In genomic region chr2:195369217-195369587, GRCh38 we compare ENCODE assay signal across 1 cellular context.
A peak's percentile ranks its signal among the peaks of the same experiment; 100 is the strongest.
TF ChIP-seq lines count a peak whose summit lies in the region.

No MANE protein-coding gene starts in this region.

TF ChIP-seq in K562, 482 proteins besides CTCF, POLR2A, EP300 and RAD21 (continued from another document and continues in another):
- TF ChIP-seq ZMIZ1 (IDR thresholded peaks at IDR 0.05; ENCODE audit: low read depth in 2 of 2, low read length in 2 of 2) (no peak), TAF1 (IDR thresholded peaks at IDR 0.05; ENCODE audit: control insufficient read depth, extremely low read depth, insufficient read depth, low read length, severe bottlenecking) (no peak), CUX1 (CRISPR knock-in tag; IDR thresholded peaks at IDR 0.05) (peak; percentile 93), FOXJ3 (CRISPR knock-in tag; IDR thresholded peaks at IDR 0.05) (no peak), ZBTB26 (CRISPR knock-in tag; IDR thresholded peaks at IDR 0.05) (peak; percentile 81; the same call in 1 of the 2 replicates), TSHZ1 (CRISPR knock-in tag; IDR thresholded peaks at IDR 0.05) (peak; percentile 83), ZFX (CRISPR knock-in tag; IDR thresholded peaks at IDR 0.05) (no peak), CEBPG (CRISPR knock-in tag; IDR thresholded peaks at IDR 0.05) (no peak), CEBPG (tag; conservative IDR thresholded peaks at IDR 0.05 in 1 of 2, IDR thresholded peaks at IDR 0.05 in 1 of 2) (no peak), CBFA2T3 (IDR thresholded peaks at IDR 0.05) (no peak), ELF2 (CRISPR knock-in tag; IDR thresholded peaks at IDR 0.05) (no peak), BMI1 (IDR thresholded peaks at IDR 0.05; ENCODE audit: low read length) (no peak), ZNF764 (CRISPR knock-in tag; IDR thresholded peaks at IDR 0.05; ENCODE audit: low read depth) (no peak), PTRF (tag; IDR thresholded peaks at IDR 0.05) (peak; percentile 86), MEF2D (tag; conservative IDR thresholded peaks at IDR 0.05; ENCODE audit: low read depth) (peak; percentile 90), ZNF717 (CRISPR knock-in tag; IDR thresholded peaks at IDR 0.05) (no peak), FOXK1 (CRISPR knock-in tag; IDR thresholded peaks at IDR 0.05; ENCODE audit: borderline replicate concordance) (no peak), FIP1L1 (IDR thresholded peaks at IDR 0.05; ENCODE audit: low read depth, low read length, poor library complexity, severe bottlenecking) (no peak), MCM7 (IDR thresholded peaks at IDR 0.05) (no peak), SMAD3 (CRISPR knock-in tag; conservative IDR thresholded peaks at IDR 0.05) (peak; percentile 95), ZNF785 (CRISPR knock-in tag; IDR thresholded peaks at IDR 0.05) (no peak), ZNF780A (CRISPR knock-in tag; IDR thresholded peaks at IDR 0.05) (no peak), ZBTB1 (CRISPR knock-in tag; IDR thresholded peaks at IDR 0.05; ENCODE audit: borderline replicate concordance, low read depth) (no peak), ZNF398 (CRISPR knock-in tag; IDR thresholded peaks at IDR 0.05) (peak; percentile 81), CAMTA2 (CRISPR knock-in tag; conservative IDR thresholded peaks at IDR 0.05) (no peak), DIDO1 (tag; IDR thresholded peaks at IDR 0.05; ENCODE audit: low read depth) (peak; percentile 70; the same call in 1 of the 2 replicates), ZC3H8 (IDR thresholded peaks at IDR 0.05) (no peak), ZNF449 (CRISPR knock-in tag; IDR thresholded peaks at IDR 0.05) (peak; percentile 87), VEZF1 (CRISPR knock-in tag; IDR thresholded peaks at IDR 0.05) (peak; percentile 39; the same call in 1 of the 2 replicates), SP1 (CRISPR knock-in tag; IDR thresholded peaks at IDR 0.05) (no peak), RBM22 (IDR thresholded peaks at IDR 0.05; ENCODE audit: low read depth, low read length, poor library complexity, severe bottlenecking) (no peak), PML (IDR thresholded peaks at IDR 0.05; ENCODE audit: low read length) (no peak), NFATC3 (IDR thresholded peaks at IDR 0.05) (no peak), ZNF551 (CRISPR knock-in tag; IDR thresholded peaks at IDR 0.05) (no peak), IRF9 (tag; IDR thresholded peaks at IDR 0.05) (peak; percentile 95), ZNF23 (CRISPR knock-in tag; IDR thresholded peaks at IDR 0.05) (peak; percentile 80; the same call in 1 of the 2 replicates), KDM1A (IDR thresholded peaks at IDR 0.05) (no peak), FOXA3 (CRISPR knock-in tag; conservative IDR thresholded peaks at IDR 0.05 in 1 of 2, IDR thresholded peaks at IDR 0.05 in 1 of 2) (peak in 1 of 2 experiments; percentile 18; a peak in 1 of 4 replicates), XRCC3 (IDR thresholded peaks at IDR 0.05) (no peak), NR2C2 (CRISPR knock-in tag; IDR thresholded peaks at IDR 0.05) (no peak), NR2C2 (tag; IDR thresholded peaks at IDR 0.05) (peak; percentile 48), ELF1 (tag; IDR thresholded peaks at IDR 0.05) (no peak), ZBTB9 (CRISPR knock-in tag; IDR thresholded peaks at IDR 0.05) (peak; percentile 94), SMARCA4 (IDR thresholded peaks at IDR 0.05) (no peak), ZKSCAN8 (CRISPR knock-in tag; IDR thresholded peaks at IDR 0.05) (peak; percentile 85; the same call in 1 of the 2 replicates), ZNF444 (CRISPR knock-in tag; IDR thresholded peaks at IDR 0.05) (peak; percentile 90), ZNF274 (IDR thresholded peaks at IDR 0.05; ENCODE audit: borderline replicate concordance, low read depth, low read length) (no peak)
